37 cellular contexts compared by ENCODE assay signal in the genomic region with DNA sequence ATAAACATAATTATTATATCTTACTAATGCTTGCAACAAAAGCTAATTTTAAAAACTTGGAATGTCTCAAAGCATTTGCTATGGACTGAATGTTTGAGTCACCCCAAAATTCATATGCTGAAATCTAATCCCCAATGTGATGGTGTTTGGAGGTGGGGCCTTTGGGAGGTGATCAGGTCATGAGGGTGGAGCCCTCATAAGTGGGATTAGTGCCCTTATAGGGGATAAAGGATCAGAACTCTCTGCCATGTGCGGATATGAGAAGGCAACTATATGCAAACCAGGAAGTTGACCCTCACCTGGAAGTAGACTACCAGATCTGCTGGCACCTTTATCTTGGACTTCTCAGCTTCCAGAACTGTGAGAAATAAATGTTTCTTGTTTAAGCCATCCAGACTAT.
"Had no signal": no experiment of that assay in that cellular context is flagged by ENCODE, and none has a peak within 500 bp of the region (broad histone marks: within the 10 kb centered on the region; RNA-seq: fewer than 3 reads in every experiment).

No MANE protein-coding gene starts in this region.

- DNase-seq: activated B cell treated with CpG ODN at 0.5 μM for 24 hours; activated CD4-positive, alpha-beta memory T cell treated with anti-CD3 and anti-CD28 coated beads for 36 hours; activated CD4-positive, alpha-beta T cell treated with anti-CD3 and anti-CD28 coated beads for 4 hours; activated CD4-positive, alpha-beta T cell treated with anti-CD3 and anti-CD28 coated beads, Interleukin-2, amount 50 U/mL, for 1 hour; activated CD4-positive, alpha-beta T cell treated with anti-CD3 and anti-CD28 coated beads, Interleukin-2, amount 50 U/mL, for 4 hours; activated CD4-positive, CD25-positive, alpha-beta regulatory T cell treated with anti-CD3 and anti-CD28 coated beads, Interleukin-2, amount 50 U/mL, for 72 hours; activated CD8-positive, alpha-beta memory T cell treated with anti-CD3 and anti-CD28 coated beads, Interleukin-2, amount 50 U/mL, for 4 hours; activated effector memory CD4-positive, alpha-beta T cell treated with Interleukin-2 at 50 U/mL for 16 hours; activated gamma-delta T cell; activated naive CD4-positive, alpha-beta T cell treated with anti-CD3 and anti-CD28 coated beads, Interleukin-2, amount 10 ng/mL, durations not matched to agents 7 days and 5 days; activated naive CD4-positive, alpha-beta T cell treated with Interleukin-2 at 50 U/mL for 16 hours; activated naive CD8-positive, alpha-beta T cell treated with anti-CD3 and anti-CD28 coated beads, Interleukin-2, amount 10 ng/mL, durations not matched to agents 7 days and 5 days; activated naive CD8-positive, alpha-beta T cell treated with anti-CD3 and anti-CD28 coated beads, Interleukin-2, amount 50 U/mL, for 24 hours; activated T-cell treated with anti-CD3 and anti-CD28 coated beads for 4 hours; activated T-cell treated with anti-CD3 and anti-CD28 coated beads, Interleukin-2, amount 50 U/mL, for 1 hour; activated T-cell treated with anti-CD3 and anti-CD28 coated beads, Interleukin-2, amount 50 U/mL, for 4 hours; activated T-cell treated with anti-CD3 and anti-CD28 coated beads, Interleukin-2, amount 50 U/mL, for 72 hours; amygdala; anterior cingulate cortex; caudate nucleus; cerebellar nuclear complex; T-helper 1 cell; T-helper 2 cell; T-helper 9 cell had no signal

- H3K9me3 ChIP-seq: ascending aorta had no signal

- H3K4me3 Mint-ChIP-seq: activated B cell treated with CpG ODN at 0.5 μM for 24 hours; activated CD4-positive, alpha-beta memory T cell treated with anti-CD3 and anti-CD28 coated beads for 36 hours; activated naive CD4-positive, alpha-beta T cell treated with anti-CD3 and anti-CD28 coated beads, Interleukin-2, amount 10 ng/mL, durations not matched to agents 7 days and 5 days; activated naive CD4-positive, alpha-beta T cell treated with anti-CD3 and anti-CD28 coated beads, Interleukin-2, amount 50 U/mL, for 24 hours; activated naive CD8-positive, alpha-beta T cell; activated naive CD8-positive, alpha-beta T cell treated with anti-CD3 and anti-CD28 coated beads, Interleukin-2, amount 10 ng/mL, durations not matched to agents 7 days and 5 days; activated naive CD8-positive, alpha-beta T cell treated with anti-CD3 and anti-CD28 coated beads, Interleukin-2, amount 50 U/mL, for 24 hours; activated T-cell treated with anti-CD3 and anti-CD28 coated beads, Interleukin-2, amount 50 U/mL, for 4 hours; activated T-cell treated with anti-CD3 and anti-CD28 coated beads, Interleukin-2, amount 50 U/mL, for 72 hours; activated T-helper 1 cell treated with anti-CD3 and anti-CD28 coated beads, Interleukin-12 subunit alpha, Interleukin-12 subunit beta, Interleukin-2, Interleukin-4 antibody, amounts not matched to agents 30 ng/mL and 10 ng/mL and 1 ng/mL, durations not matched to agents 14 hours and 24 hours and 36 hours; brain; central memory CD8-positive, alpha-beta T cell; T-helper 1 cell treated with Interleukin-12 subunit alpha and Interleukin-12 subunit beta and Interleukin-4 antibody, amounts not matched to agents 30 μg/mL and 1 μg/mL, for 36 hours; T-helper 2 cell treated with Interferon-gamma antibody and Interleukin-4, amounts not matched to agents 5 μg/mL and 100 μg/mL, for 36 hours had no signal

- H3K4me1 ChIP-seq: ascending aorta had no signal

- H3K27ac Mint-ChIP-seq: activated B cell treated with CpG ODN at 0.5 μM for 24 hours; activated CD4-positive, alpha-beta memory T cell treated with anti-CD3 and anti-CD28 coated beads for 36 hours; activated naive CD4-positive, alpha-beta T cell treated with anti-CD3 and anti-CD28 coated beads, Interleukin-2, amount 10 ng/mL, durations not matched to agents 7 days and 5 days; activated naive CD4-positive, alpha-beta T cell treated with anti-CD3 and anti-CD28 coated beads, Interleukin-2, amount 50 U/mL, for 24 hours; activated naive CD8-positive, alpha-beta T cell treated with anti-CD3 and anti-CD28 coated beads, Interleukin-2, amount 10 ng/mL, durations not matched to agents 7 days and 5 days; activated naive CD8-positive, alpha-beta T cell treated with anti-CD3 and anti-CD28 coated beads, Interleukin-2, amount 50 U/mL, for 24 hours; activated T-cell treated with anti-CD3 and anti-CD28 coated beads, Interleukin-2, amount 50 U/mL, for 72 hours; activated T-helper 1 cell treated with anti-CD3 and anti-CD28 coated beads, Interleukin-12 subunit alpha, Interleukin-12 subunit beta, Interleukin-2, Interleukin-4 antibody, amounts not matched to agents 30 ng/mL and 10 ng/mL and 1 ng/mL, durations not matched to agents 14 hours and 24 hours and 36 hours; brain; T-helper 1 cell treated with Interleukin-12 subunit alpha and Interleukin-12 subunit beta and Interleukin-4 antibody, amounts not matched to agents 30 μg/mL and 1 μg/mL, for 36 hours; T-helper 2 cell treated with Interferon-gamma antibody and Interleukin-4, amounts not matched to agents 5 μg/mL and 100 μg/mL, for 36 hours had no signal

- ATAC-seq: activated naive CD8-positive, alpha-beta T cell treated with anti-CD3 and anti-CD28 coated beads, Interleukin-2, amount 50 U/mL, for 24 hours; activated T-cell treated with anti-CD3 and anti-CD28 coated beads, Interleukin-2, amount 50 U/mL, for 4 hours; activated T-cell treated with anti-CD3 and anti-CD28 coated beads, Interleukin-2, amount 50 U/mL, for 72 hours; activated T-helper 17 cell treated with anti-CD3 and anti-CD28 coated beads, Interleukin-2, amount 50 U/mL, for 72 hours had no signal

- H3K36me3 Mint-ChIP-seq: activated CD4-positive, alpha-beta memory T cell treated with anti-CD3 and anti-CD28 coated beads for 36 hours; activated naive CD4-positive, alpha-beta T cell treated with anti-CD3 and anti-CD28 coated beads, Interleukin-2, amount 10 ng/mL, durations not matched to agents 7 days and 5 days; activated naive CD4-positive, alpha-beta T cell treated with anti-CD3 and anti-CD28 coated beads, Interleukin-2, amount 50 U/mL, for 24 hours; brain had no signal

- H3K27me3 ChIP-seq: ascending aorta, cardiac muscle cell had no signal

- H3K36me3 ChIP-seq: ascending aorta, cardiac muscle cell had no signal

- H3K27me3 Mint-ChIP-seq: activated B cell treated with CpG ODN at 0.5 μM for 24 hours; activated CD4-positive, alpha-beta memory T cell treated with anti-CD3 and anti-CD28 coated beads for 36 hours; activated naive CD4-positive, alpha-beta T cell treated with anti-CD3 and anti-CD28 coated beads, Interleukin-2, amount 50 U/mL, for 24 hours; activated naive CD8-positive, alpha-beta T cell; activated naive CD8-positive, alpha-beta T cell treated with anti-CD3 and anti-CD28 coated beads, Interleukin-2, amount 10 ng/mL, durations not matched to agents 7 days and 5 days; activated naive CD8-positive, alpha-beta T cell treated with anti-CD3 and anti-CD28 coated beads, Interleukin-2, amount 50 U/mL, for 24 hours; activated T-helper 17 cell treated with anti-CD3 and anti-CD28 coated beads, Interleukin-2, amount 50 U/mL, for 72 hours; central memory CD8-positive, alpha-beta T cell had no signal

- H3K27ac ChIP-seq: ascending aorta, cardiac muscle cell, VCaP had no signal

- FAIRE-seq: bronchial epithelial cell, TTC549 had no signal

- H3K9me3 Mint-ChIP-seq: activated naive CD4-positive, alpha-beta T cell treated with anti-CD3 and anti-CD28 coated beads, Interleukin-2, amount 50 U/mL, for 24 hours; activated T-cell treated with anti-CD3 and anti-CD28 coated beads, Interleukin-2, amount 50 U/mL, for 4 hours; activated T-cell treated with anti-CD3 and anti-CD28 coated beads, Interleukin-2, amount 50 U/mL, for 72 hours; activated T-helper 17 cell treated with anti-CD3 and anti-CD28 coated beads, Interleukin-2, amount 50 U/mL, for 72 hours; central memory CD8-positive, alpha-beta T cell; T-helper 2 cell treated with Interferon-gamma antibody and Interleukin-4, amounts not matched to agents 5 μg/mL and 100 μg/mL, for 36 hours had no signal

- H3K4me3 ChIP-seq: ascending aorta, cardiac muscle cell had no signal

- H3K4me1 Mint-ChIP-seq: activated B cell treated with CpG ODN at 0.5 μM for 24 hours; central memory CD8-positive, alpha-beta T cell had no signal
